Comparison of ENCODE assay signal across 8 cellular contexts in the genomic region with DNA sequence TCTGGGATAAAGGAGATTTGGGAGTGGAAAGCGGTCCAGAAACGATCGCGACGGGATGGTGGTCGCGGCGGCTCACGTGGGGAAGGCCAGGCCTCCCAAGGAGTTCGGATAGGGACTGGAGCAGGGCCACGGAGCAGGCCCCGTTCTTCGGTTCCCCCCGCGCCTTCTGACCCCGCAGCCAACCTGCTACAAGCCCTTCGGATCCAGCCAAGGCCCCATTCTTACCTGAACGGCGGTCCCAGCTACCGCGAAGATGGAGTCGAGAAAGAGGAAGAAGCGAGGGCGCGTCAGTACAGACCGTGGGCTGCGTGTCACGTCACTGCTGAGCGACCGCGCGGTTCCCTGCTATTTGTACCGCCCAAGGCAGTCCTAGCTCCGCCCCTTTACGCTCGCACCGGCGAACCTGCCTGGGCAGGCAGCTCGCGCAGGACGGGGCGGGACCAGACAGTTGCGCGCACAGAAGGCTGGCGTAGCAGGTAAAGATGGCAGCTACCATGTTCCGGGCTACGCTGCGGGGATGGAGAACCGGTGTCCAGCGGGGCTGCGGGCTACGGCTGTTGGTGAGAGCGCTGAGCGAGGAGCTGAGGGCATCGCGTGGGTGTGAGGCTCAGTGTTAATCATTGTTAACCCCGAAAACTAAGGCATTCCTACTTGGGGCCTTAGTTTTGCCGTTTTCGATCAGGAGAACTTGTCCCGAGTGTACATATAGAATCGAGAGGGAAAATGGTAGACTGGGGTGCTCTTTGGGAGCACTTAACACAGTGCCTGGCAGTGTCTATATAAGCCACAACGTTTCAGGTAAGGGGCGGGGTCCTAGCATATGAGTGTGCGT. TPM values are rescaled to one million over a fixed set of nuclear protein-coding genes. Genes with fewer than 3 reads are reported as not detected.
DNase-seq lines count a peak whose midpoint lies in the region; ATAC-seq, FAIRE-seq and TF ChIP-seq lines count a peak whose summit lies in the region.

Gene FAU, minus strand, starts transcription at position 270 of the 832 bp plus-strand sequence. CDS start 321 bp downstream, outside the sequence.
Gene MRPL49, plus strand, starts transcription at position 457 of the 832 bp plus-strand sequence. Its CDS starts 26 bp downstream, at position 483.

- TF ChIP-seq CTCF in fibroblast of pulmonary artery (IDR thresholded peaks at IDR 0.05; ENCODE audit: low read length, missing control alignments) (no peak), nephron progenitor cell (IDR thresholded peaks at IDR 0.05) (no peak)

- H3K4me3 ChIP-seq in fibroblast of pulmonary artery (replicated peaks; ENCODE audit: low read depth, low read length): peak within 1 kb of the TSS; percentile 84

- ATAC-seq in stimulated activated naive CD8-positive, alpha-beta T cell treated with anti-CD3 and anti-CD28 coated beads, Interleukin-15, amount 100 ng/mL, for 72 hours: peak; percentile 90

- FAIRE-seq in H54 (lab: Jason Lieb, UNC): peak; percentile 6

- H3K4me3 Mint-ChIP-seq in nephron progenitor cell: peak within 1 kb of the TSS; percentile 100
- peak within 1 kb of the TSS; percentile 94 to 100 for H3K4me3 Mint-ChIP-seq in stimulated activated naive CD8-positive, alpha-beta T cell treated with anti-CD3 and anti-CD28 coated beads, Interleukin-15, amount 100 ng/mL, for 72 hours

- DNase-seq in EL: peak; percentile 97
- peak; percentile 97 for DNase-seq in H54 (ENCODE audit: insufficient read length, low spot score)
- peak; percentile 96 for DNase-seq in M059J (ENCODE audit: low read depth)
- DNase-seq in SHP77 (lab: John Stamatoyannopoulos, UW): peak; percentile 94 to 97
- peak; percentile 98 for DNase-seq in activated effector memory CD4-positive, alpha-beta T cell treated with Interleukin-2 at 50 U/mL for 16 hours
- DNase-seq in fibroblast of pulmonary artery (ENCODE audit: low read depth): peak; percentile 98
- peak; percentile 98 for DNase-seq in nephron progenitor cell
- DNase-seq in stimulated activated naive CD8-positive, alpha-beta T cell treated with anti-CD3 and anti-CD28 coated beads, Interleukin-15, amount 100 ng/mL, for 72 hours: peak; percentile 98 to 99

- H3K9me3 Mint-ChIP-seq in nephron progenitor cell: no peaks in the 10 kb centered on the region
- H3K9me3 Mint-ChIP-seq in stimulated activated naive CD8-positive, alpha-beta T cell treated with anti-CD3 and anti-CD28 coated beads, Interleukin-15, amount 100 ng/mL, for 72 hours: no peaks in the 10 kb centered on the region

- peak within 1 kb of the TSS; percentile 99 for H3K27ac Mint-ChIP-seq in nephron progenitor cell
- H3K27ac Mint-ChIP-seq in stimulated activated naive CD8-positive, alpha-beta T cell treated with anti-CD3 and anti-CD28 coated beads, Interleukin-15, amount 100 ng/mL, for 72 hours: peak within 1 kb of the TSS; percentile 99

- H3K36me3 Mint-ChIP-seq in nephron progenitor cell (ENCODE audit: low read depth): peaks cover 39% of the 10 kb centered on the region

- H3K27me3 Mint-ChIP-seq in nephron progenitor cell (ENCODE audit: low read depth, poor library complexity): no peaks in the 10 kb centered on the region
- no peaks in the 10 kb centered on the region for H3K27me3 Mint-ChIP-seq in stimulated activated naive CD8-positive, alpha-beta T cell treated with anti-CD3 and anti-CD28 coated beads, Interleukin-15, amount 100 ng/mL, for 72 hours

- H3K4me1 Mint-ChIP-seq in nephron progenitor cell: peaks cover 37% of the 10 kb centered on the region
- H3K4me1 Mint-ChIP-seq in stimulated activated naive CD8-positive, alpha-beta T cell treated with anti-CD3 and anti-CD28 coated beads, Interleukin-15, amount 100 ng/mL, for 72 hours: peaks cover 78% of the 10 kb centered on the region

- peak; percentile 97 for TF ChIP-seq POLR2A in H54 (IDR thresholded peaks at IDR 0.05; ENCODE audit: low read depth, low read length)

RNA-seq across cellular contexts. Expression of gene FAU, which starts in this region (rescaled TPM):
- 290 and 443 TPM in 2 replicates for total RNA-seq in M059J (2014; rRNA removed; shearing (Covaris generic))

RNA-seq across cellular contexts. Expression of gene MRPL49, which starts in this region (rescaled TPM):
- 68.9 and 87.8 TPM in 2 replicates for total RNA-seq in M059J (2014; rRNA removed; shearing (Covaris generic))

Comparison
In these comparisons a context has a peak if more than half of its experiments do, and no peak if none do; other contexts are left out.
1. Peak in every context shown above with its lines: DNase-seq, ATAC-seq and H3K4me3 ChIP-seq.